8 cellular contexts compared by ENCODE assay signal in the genomic region with DNA sequence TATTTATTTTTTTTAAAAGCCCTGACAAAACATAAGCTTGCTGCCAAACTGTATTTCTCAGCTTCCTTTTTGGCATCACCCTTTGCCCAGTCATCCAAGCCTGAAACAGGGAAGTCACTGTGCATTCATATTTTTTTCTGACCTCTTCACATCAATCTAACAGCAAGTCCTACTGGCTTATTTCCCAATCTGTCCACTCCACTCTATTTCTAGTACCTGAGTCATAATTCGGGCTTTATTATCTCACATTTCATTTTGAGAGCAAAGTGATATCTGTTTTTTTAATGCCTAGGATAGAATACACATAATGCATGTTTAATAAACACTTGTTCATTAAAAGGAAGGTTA.
DNase-seq lines count a peak whose midpoint lies in the region; ATAC-seq lines count a peak whose summit lies in the region.

No MANE protein-coding gene starts in this region.

- H3K4me1 ChIP-seq in mucosa of rectum (ENCODE audit: control insufficient read depth in 2 of 2, insufficient read depth in 2 of 2, low read length in 2 of 2) = peaks cover 0 to 9% of the 10 kb centered on the region in 2 donors

- DNase-seq in DMS153 (lab: John Stamatoyannopoulos, UW) = peak; percentile 89
- DNase-seq in NCI-H2196 treated with DMSO at 0.1 percent for 48 hours (lab: John Stamatoyannopoulos, UW; ENCODE audit: unreplicated experiment) = peak; percentile 80
- peak; percentile 16 for DNase-seq in cerebellar cortex (ENCODE audit: low spot score)
- DNase-seq in stimulated activated CD4-positive, alpha-beta T cell treated with anti-CD3 and anti-CD28 coated beads, Interleukin-1b, Interleukin-23, amount 100 ng/mL, for 48 hours = no peak
- DNase-seq in DMS 273 (lab: John Stamatoyannopoulos, UW; ENCODE audit: unreplicated experiment) = no peak
- DNase-seq in GDM1 (lab: John Stamatoyannopoulos, UW) = no peak

- ATAC-seq in HG03135 (IDR thresholded peaks at IDR 0.05; ENCODE audit: unreplicated experiment) = no peak

- H3K9ac ChIP-seq in mucosa of rectum (ENCODE audit: low read depth in 1 of 2, low read length in 2 of 2) = no peak overlapping the region

- H3K27ac ChIP-seq in mucosa of rectum (ENCODE audit: low read depth in 2 of 2, low read length in 2 of 2) = peak overlapping the region; percentile 4 to 52

- H3K4me3 ChIP-seq in mucosa of rectum (ENCODE audit: low read length in 2 of 2) = no peak overlapping the region

- no peaks in the 10 kb centered on the region for H3K9me3 ChIP-seq in mucosa of rectum (ENCODE audit: control insufficient read depth in 2 of 2, low read length in 2 of 2)

- peaks cover 0 to 4% of the 10 kb centered on the region in 2 donors for H3K36me3 ChIP-seq in mucosa of rectum (ENCODE audit: control insufficient read depth in 2 of 2, insufficient read depth in 2 of 2, low read length in 2 of 2)

- no peaks in the 10 kb centered on the region for H3K27me3 ChIP-seq in mucosa of rectum (ENCODE audit: control insufficient read depth in 2 of 2, insufficient read depth in 2 of 2, low read length in 2 of 2)

Comparison
In these comparisons a context has a peak if more than half of its experiments do, and no peak if none do; other contexts are left out.
1. DNase-seq: peak in DMS153 (single experiment), NCI-H2196 treated with DMSO at 0.1 percent for 48 hours (single experiment) and cerebellar cortex (single experiment); none in stimulated activated CD4-positive, alpha-beta T cell treated with anti-CD3 and anti-CD28 coated beads, Interleukin-1b, Interleukin-23, amount 100 ng/mL, for 48 hours (single experiment), DMS 273 (single experiment) and GDM1 (single experiment).